ENCODE assay signal across 25 cellular contexts in the genomic region with DNA sequence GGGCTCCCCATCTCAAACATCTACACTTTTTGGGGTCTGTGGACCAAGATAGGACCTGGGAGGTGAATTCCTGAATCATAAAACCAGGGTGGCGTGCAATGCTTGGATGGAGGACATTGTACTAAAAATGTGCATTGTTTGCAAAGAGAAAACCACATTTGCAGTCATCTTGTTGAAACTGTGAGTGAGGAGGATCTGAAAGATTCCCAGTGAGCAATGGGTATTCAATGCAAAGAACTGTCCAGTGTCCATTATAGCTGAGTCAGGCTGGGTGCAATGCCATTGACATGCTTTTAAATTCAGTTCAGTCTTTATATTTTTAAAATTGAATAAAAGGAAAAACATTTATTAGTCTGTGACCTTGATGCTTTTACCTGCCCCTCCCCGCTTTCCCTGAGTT.
"Had no signal": no experiment of that assay in that cellular context is flagged by ENCODE, and none has a peak within 500 bp of the region (broad histone marks: within the 10 kb centered on the region; RNA-seq: fewer than 3 reads in every experiment).

No MANE protein-coding gene starts in this region.

- H3K4me1 Mint-ChIP-seq: memory B cell; naive thymus-derived CD4-positive, alpha-beta T cell; nephron; neural progenitor cell; stimulated activated effector memory CD8-positive, alpha-beta T cell treated with anti-CD3 and anti-CD28 coated beads, Interleukin-12 subunit alpha, Interleukin-12 subunit beta, amount 100 ng/mL, for 72 hours had no signal

- H3K9ac ChIP-seq: neural progenitor cell had no signal

- H3K27ac ChIP-seq: colonic mucosa, esophagus squamous epithelium, hepatocyte, neural progenitor cell, prostate gland, right atrium auricular region, stomach, thyroid gland, vagina had no signal

- ATAC-seq: left lobe of liver; naive thymus-derived CD4-positive, alpha-beta T cell; sciatic nerve; stimulated activated effector memory CD8-positive, alpha-beta T cell treated with anti-CD3 and anti-CD28 coated beads, Interleukin-12 subunit alpha, Interleukin-12 subunit beta, amount 100 ng/mL, for 72 hours had no signal

- H3K27me3 ChIP-seq: colonic mucosa, esophagus squamous epithelium, neural progenitor cell, right atrium auricular region, stomach, thyroid gland, vagina had no signal

- H3K9me3 ChIP-seq: colonic mucosa, esophagus squamous epithelium, prostate gland, right atrium auricular region, stomach, thyroid gland, vagina had no signal

- H3K4me3 Mint-ChIP-seq: dendritic cell treated with granulocyte-macrophage colony-stimulating factor and Interleukin-4, amounts not matched to agents 40 ng/mL and 50 ng/mL, for 4 days; memory B cell; naive thymus-derived CD4-positive, alpha-beta T cell; nephron; neural progenitor cell; stimulated activated effector memory CD8-positive, alpha-beta T cell treated with anti-CD3 and anti-CD28 coated beads, Interleukin-12 subunit alpha, Interleukin-12 subunit beta, amount 100 ng/mL, for 72 hours had no signal

- H3K4me2 ChIP-seq: hepatocyte, neural progenitor cell had no signal

- H3K4me1 ChIP-seq: colonic mucosa, esophagus squamous epithelium, neural progenitor cell, prostate gland, right atrium auricular region, stomach, thyroid gland, vagina had no signal

- H3K27me3 Mint-ChIP-seq: dendritic cell treated with granulocyte-macrophage colony-stimulating factor and Interleukin-4, amounts not matched to agents 40 ng/mL and 50 ng/mL, for 4 days; memory B cell had no signal

- H3K27ac Mint-ChIP-seq: dendritic cell treated with granulocyte-macrophage colony-stimulating factor and Interleukin-4, amounts not matched to agents 40 ng/mL and 50 ng/mL, for 4 days; memory B cell; naive thymus-derived CD4-positive, alpha-beta T cell; nephron; neural progenitor cell; stimulated activated effector memory CD8-positive, alpha-beta T cell treated with anti-CD3 and anti-CD28 coated beads, Interleukin-12 subunit alpha, Interleukin-12 subunit beta, amount 100 ng/mL, for 72 hours had no signal

- H3K9me3 Mint-ChIP-seq: dendritic cell treated with granulocyte-macrophage colony-stimulating factor and Interleukin-4, amounts not matched to agents 40 ng/mL and 50 ng/mL, for 4 days; memory B cell; nephron; neural progenitor cell; stimulated activated effector memory CD8-positive, alpha-beta T cell treated with anti-CD3 and anti-CD28 coated beads, Interleukin-12 subunit alpha, Interleukin-12 subunit beta, amount 100 ng/mL, for 72 hours had no signal

- DNase-seq: colonic mucosa; effector memory CD4-positive, alpha-beta T cell; erythroblast; esophagus squamous epithelium; kidney; midbrain; naive thymus-derived CD4-positive, alpha-beta T cell; stimulated activated CD4-positive, alpha-beta T cell treated with anti-CD3 and anti-CD28 coated beads, Interleukin-2, amount 100 ng/mL, for 24 hours; stimulated activated CD4-positive, alpha-beta T cell treated with anti-CD3 and anti-CD28 coated beads, Interleukin-4, amount 100 ng/mL, for 24 hours; stimulated activated naive CD4-positive, alpha-beta T cell treated with Interleukin-2 at 50 U/mL for 16 hours; stomach; thyroid gland; trophoblast cell had no signal

- H3K4me3 ChIP-seq: colonic mucosa, esophagus squamous epithelium, hepatocyte, lung, neural progenitor cell, prostate gland, right atrium auricular region, stomach, thyroid gland, vagina had no signal

- H2AFZ ChIP-seq: hepatocyte had no signal

- H3K36me3 Mint-ChIP-seq: memory B cell; naive thymus-derived CD4-positive, alpha-beta T cell; neural progenitor cell; stimulated activated effector memory CD8-positive, alpha-beta T cell treated with anti-CD3 and anti-CD28 coated beads, Interleukin-12 subunit alpha, Interleukin-12 subunit beta, amount 100 ng/mL, for 72 hours had no signal

- H3K36me3 ChIP-seq: colonic mucosa, esophagus squamous epithelium, neural progenitor cell, prostate gland, right atrium auricular region, stomach, thyroid gland, vagina had no signal
